8 cellular contexts compared by ENCODE assay signal in genomic region chr2:47072018-47072691, GRCh38.
DNase-seq lines count a peak whose midpoint lies in the region; ATAC-seq and TF ChIP-seq lines count a peak whose summit lies in the region.

No MANE protein-coding gene starts in this region.

- H3K27ac Mint-ChIP-seq in endothelial cell (ENCODE audit: unreplicated experiment) (peak overlapping the region; percentile 86), naive B cell (peak overlapping the region; percentile 97 to 100 (median 98))

- no peaks in the 10 kb centered on the region for H3K27me3 ChIP-seq in OCI-LY3 (ENCODE audit: low read depth, low read length)

- no peak overlapping the region for H2AFZ ChIP-seq in OCI-LY3 (ENCODE audit: low read depth, low read length)

- no peak overlapping the region for H3K9ac ChIP-seq in OCI-LY3 (ENCODE audit: low read length)

- peak; percentile 5 for ATAC-seq in GM18909 (IDR thresholded peaks at IDR 0.05; ENCODE audit: poor library complexity, unreplicated experiment)
- ATAC-seq in naive B cell (ENCODE audit: low read depth in 2 of 2) = no peak
- no peak for ATAC-seq in GM19023 (IDR thresholded peaks at IDR 0.05; ENCODE audit: unreplicated experiment)
- ATAC-seq in HG02981 (IDR thresholded peaks at IDR 0.05; ENCODE audit: unreplicated experiment) = no peak
- no peak for ATAC-seq in HG03280 (IDR thresholded peaks at IDR 0.05; ENCODE audit: unreplicated experiment)

- H3K9me3 ChIP-seq in OCI-LY3 (ENCODE audit: insufficient read depth, low read length) = no peaks in the 10 kb centered on the region

- H3K4me3 ChIP-seq in OCI-LY3 (ENCODE audit: low read length) = no peak overlapping the region

- peaks cover 5% of the 10 kb centered on the region for H3K36me3 Mint-ChIP-seq in endothelial cell (ENCODE audit: low read depth, unreplicated experiment)
- peaks cover 4 to 9% of the 10 kb centered on the region in 2 donors for H3K36me3 Mint-ChIP-seq in naive B cell

- H4K20me1 ChIP-seq in OCI-LY3 (ENCODE audit: insufficient read depth, low read length) = no peaks in the 10 kb centered on the region

- H3K27me3 Mint-ChIP-seq in endothelial cell (ENCODE audit: unreplicated experiment) (peaks cover 14% of the 10 kb centered on the region), naive B cell (no peaks in the 10 kb centered on the region)

- peak overlapping the region; percentile 40; the same call in 1 of the 2 replicates for H3K27ac ChIP-seq in OCI-LY3 (ENCODE audit: low read length)

- no peaks in the 10 kb centered on the region for H3K79me2 ChIP-seq in OCI-LY3 (ENCODE audit: low read length)

- H3K4me3 Mint-ChIP-seq in endothelial cell (ENCODE audit: unreplicated experiment) (no peak overlapping the region), naive B cell (peak overlapping the region; percentile 6 to 90 (median 82))

- H3K4me1 ChIP-seq in OCI-LY3 (ENCODE audit: low read length) = peaks cover 32% of the 10 kb centered on the region

- H3K9me3 Mint-ChIP-seq in endothelial cell (ENCODE audit: unreplicated experiment) = no peaks in the 10 kb centered on the region
- H3K9me3 Mint-ChIP-seq in naive B cell = no peaks in the 10 kb centered on the region

- H3K4me1 Mint-ChIP-seq in endothelial cell (ENCODE audit: unreplicated experiment) = peaks cover 42% of the 10 kb centered on the region
- peaks cover 53 to 84% (median 73%) of the 10 kb centered on the region in 3 donors for H3K4me1 Mint-ChIP-seq in naive B cell

- TF ChIP-seq CTCF in OCI-LY3 (IDR thresholded peaks at IDR 0.05; ENCODE audit: low read depth, low read length) (no peak), endothelial cell (IDR thresholded peaks at IDR 0.05; ENCODE audit: unreplicated experiment) (no peak)

- H3K4me2 ChIP-seq in OCI-LY3 (ENCODE audit: low read length) = peak overlapping the region; percentile 52

- H3K36me3 ChIP-seq in OCI-LY3 (replicated peaks; ENCODE audit: low read depth, low read length) = peaks cover 8% of the 10 kb centered on the region

- no peak for DNase-seq in endothelial cell (ENCODE audit: low spot score)
- no peak for DNase-seq in naive B cell
- no peak for DNase-seq in AML-193 (lab: John Stamatoyannopoulos, UW)
